12 cellular contexts compared by ENCODE assay signal in genomic region chr1:243288062-243288461, GRCh38. TPM values are rescaled to one million over a fixed set of nuclear protein-coding genes. Genes with fewer than 3 reads are reported as not detected.
DNase-seq lines count a peak whose midpoint lies in the region; ATAC-seq and TF ChIP-seq lines count a peak whose summit lies in the region.
"Had no signal": no experiment of that assay in that cellular context is flagged by ENCODE, and none has a peak within 500 bp of the region (broad histone marks: within the 10 kb centered on the region; RNA-seq: fewer than 3 reads in every experiment).

No MANE protein-coding gene starts in this region.

- TF ChIP-seq POLR2A in heart left ventricle (IDR thresholded peaks at IDR 0.05) (no peak), tibial nerve (IDR thresholded peaks at IDR 0.05) (no peak)

- TF ChIP-seq EP300 in tibial nerve (IDR thresholded peaks at IDR 0.05) = no peak

- peaks cover 0 to 6% (median 0%) of the 10 kb centered on the region in 12 donors for H3K9me3 ChIP-seq in heart left ventricle
- peaks cover 0 to 4% (median 0%) of the 10 kb centered on the region in 11 donors for H3K9me3 ChIP-seq in heart right ventricle
- H3K9me3 ChIP-seq in tibial nerve = peaks cover 0 to 4% (median 0%) of the 10 kb centered on the region in 4 donors

- H3K4me3 ChIP-seq in heart left ventricle = no peak overlapping the region
- H3K4me3 ChIP-seq in heart right ventricle = no peak overlapping the region
- H3K4me3 ChIP-seq in tibial nerve = no peak overlapping the region

- no peaks in the 10 kb centered on the region for H3K27me3 Mint-ChIP-seq in activated CD4-positive, alpha-beta memory T cell treated with anti-CD3 and anti-CD28 coated beads for 36 hours

- CTCF ChIA-PET in activated CD4-positive, alpha-beta memory T cell treated with anti-CD3 and anti-CD28 coated beads for 36 hours (lab: Charles Lee) = no interaction called here

- H3K9me3 Mint-ChIP-seq in activated CD4-positive, alpha-beta memory T cell treated with anti-CD3 and anti-CD28 coated beads for 36 hours = peaks cover 10% of the 10 kb centered on the region

- H3K36me3 ChIP-seq in heart left ventricle = peaks cover 0 to 78% (median 27%) of the 10 kb centered on the region in 9 donors
- H3K36me3 ChIP-seq in heart right ventricle = peaks cover 0 to 89% (median 10%) of the 10 kb centered on the region in 9 donors
- peaks cover 0 to 69% (median 0%) of the 10 kb centered on the region in 3 donors for H3K36me3 ChIP-seq in tibial nerve

- peaks cover 17% of the 10 kb centered on the region for H3K4me1 Mint-ChIP-seq in activated CD4-positive, alpha-beta memory T cell treated with anti-CD3 and anti-CD28 coated beads for 36 hours (ENCODE audit: low read depth)

- no peak overlapping the region for H3K4me3 Mint-ChIP-seq in activated CD4-positive, alpha-beta memory T cell treated with anti-CD3 and anti-CD28 coated beads for 36 hours

- ATAC-seq in heart left ventricle = no peak
- no peak for ATAC-seq in heart right ventricle
- ATAC-seq: HCT116 had no signal

- H3K36me3 Mint-ChIP-seq in activated CD4-positive, alpha-beta memory T cell treated with anti-CD3 and anti-CD28 coated beads for 36 hours = peaks cover 60% of the 10 kb centered on the region

- WGBS in heart left ventricle, 4 donors = 85 to 91% (median 88%) methylated on average over 6 of the region's 6 CpGs
- WGBS in heart right ventricle, 2 donors = 84 to 86% methylated on average over 6 of the region's 6 CpGs
- whole genome bisulfite sequencing in tibial nerve, 2 donors = 80 to 81% methylated on average over 6 of the region's 6 CpGs

- POLR2A ChIA-PET in activated CD4-positive, alpha-beta memory T cell treated with anti-CD3 and anti-CD28 coated beads for 36 hours (lab: Charles Lee) = interaction anchor here (3.4 kb wide), 1 partner anchor 32 kb away, joined by 10 read pairs; the partner anchor contains the start of genes CEP170 and SDCCAG8

- DNase-seq in heart left ventricle = no peak
- DNase-seq in heart right ventricle = no peak
- DNase-seq in activated CD4-positive, alpha-beta memory T cell treated with anti-CD3 and anti-CD28 coated beads for 36 hours = no peak
- DNase-seq in kidney tubule cell (ENCODE audit: low spot score) = peak; percentile 28
- no peak for DNase-seq in tibial nerve (ENCODE audit: low spot score in 2 of 2)
- no peak for DNase-seq in stimulated activated CD4-positive, alpha-beta T cell treated with anti-CD3 and anti-CD28 coated beads, Interleukin-15, amount 100 ng/mL, for 24 hours
- DNase-seq in nucleus accumbens (lab: John Stamatoyannopoulos, UW) = no peak
- no peak for DNase-seq in NCI-H524 treated with DMSO at 0.1 percent for 48 hours (lab: John Stamatoyannopoulos, UW)
- DNase-seq: head of caudate nucleus; NCI-H774; stimulated activated CD4-positive, alpha-beta T cell treated with anti-CD3 and anti-CD28 coated beads, Interleukin-12 subunit alpha, Interleukin-12 subunit beta, amount 100 ng/mL, for 4 hours had no signal

- H3K27ac ChIP-seq in heart left ventricle (peak overlapping the region in 8 of 12 donors; percentile 9 to 93 (median 41)), heart right ventricle (peak overlapping the region in 5 of 10 donors; percentile 32 to 92 (median 52)), tibial nerve (peak overlapping the region in 3 of 4 donors; percentile 9 to 74 (median 53))

- H3K27me3 ChIP-seq in heart left ventricle (no peaks in the 10 kb centered on the region), heart right ventricle (no peaks in the 10 kb centered on the region), tibial nerve (no peaks in the 10 kb centered on the region)

- intact Hi-C loops in heart left ventricle (cut with DNase I) (no loop called here), heart right ventricle (cut with DNase I) (no loop called here)
- intact Hi-C loops in activated CD4-positive, alpha-beta memory T cell treated with anti-CD3 and anti-CD28 coated beads for 36 hours (cut with micrococcal nuclease) = no loop called here

- H3K27ac Mint-ChIP-seq in activated CD4-positive, alpha-beta memory T cell treated with anti-CD3 and anti-CD28 coated beads for 36 hours = peak overlapping the region; percentile 57

- peaks cover 0 to 50% (median 4%) of the 10 kb centered on the region in 12 donors for H3K4me1 ChIP-seq in heart left ventricle
- peaks cover 0 to 53% (median 8%) of the 10 kb centered on the region in 9 donors for H3K4me1 ChIP-seq in heart right ventricle
- H3K4me1 ChIP-seq in tibial nerve = peaks cover 0 to 22% (median 6%) of the 10 kb centered on the region in 4 donors

- TF ChIP-seq CTCF in heart left ventricle (IDR thresholded peaks at IDR 0.05) (no peak), heart right ventricle (IDR thresholded peaks at IDR 0.05) (no peak), tibial nerve (IDR thresholded peaks at IDR 0.05) (no peak)

RNA-seq across cellular contexts. Expression of gene SDCCAG8, which starts 32.2 kb away (rescaled TPM):
- total RNA-seq in heart left ventricle = 10 to 100 TPM; 16.7 to 36.6 (median 23.6) TPM
- polyA plus RNA-seq in heart left ventricle = 10 to 100 TPM in 1 of 2 donors, 1 to 10 TPM in 1; 7.8 to 12.8 TPM
- 10 to 100 TPM; 17.0 to 37.1 (median 29.1) TPM for total RNA-seq in heart right ventricle
- polyA plus RNA-seq in heart right ventricle = 10 to 100 TPM in 1 of 2 donors, 1 to 10 TPM in 1; 7.7 to 20.3 TPM
- 10 to 100 TPM; 20.7 to 23.2 TPM for total RNA-seq in activated CD4-positive, alpha-beta memory T cell treated with anti-CD3 and anti-CD28 coated beads for 36 hours
- total RNA-seq in tibial nerve = 10 to 100 TPM; 39.0 to 86.5 (median 56.0) TPM

RNA-seq across cellular contexts. Expression of gene CEP170, which starts 33.0 kb away (rescaled TPM):
- 10 to 100 TPM; 27.2 to 70.3 (median 42.7) TPM for total RNA-seq in heart left ventricle
- polyA plus RNA-seq in heart left ventricle = 10 to 100 TPM in 1 of 2 donors, 1 to 10 TPM in 1; 9.7 to 16.6 TPM
- total RNA-seq in heart right ventricle = 10 to 100 TPM; 37.2 to 75.5 (median 56.0) TPM
- polyA plus RNA-seq in heart right ventricle = 10 to 100 TPM in 1 of 2 donors, 1 to 10 TPM in 1; 7.3 to 35.4 TPM
- 10 to 100 TPM; 44.2 to 51.5 TPM for total RNA-seq in activated CD4-positive, alpha-beta memory T cell treated with anti-CD3 and anti-CD28 coated beads for 36 hours
- total RNA-seq in tibial nerve = 10 to 100 TPM; 43.7 to 91.8 (median 76.7) TPM
